Comparison of ENCODE assay signal across 10 cellular contexts in genomic region chr7:117808273-117808868, GRCh38.
A peak's percentile ranks its signal among the peaks of the same experiment; 100 is the strongest.
DNase-seq lines count a peak whose midpoint lies in the region; ATAC-seq and TF ChIP-seq lines count a peak whose summit lies in the region.
"Had no signal": no experiment of that assay in that cellular context is flagged by ENCODE, and none has a peak within 500 bp of the region (broad histone marks: within the 10 kb centered on the region; RNA-seq: fewer than 3 reads in every experiment).

No MANE protein-coding gene starts in this region.

- H2AK5ac ChIP-seq in H9 (ENCODE audit: insufficient read length, low read length) = no peak overlapping the region

- H3K4me1 Mint-ChIP-seq in H9 = peaks cover 47 to 48% of the 10 kb centered on the region in 2 experiments
- H3K4me1 Mint-ChIP-seq in activated T-cell treated with anti-CD3 and anti-CD28 coated beads, Interleukin-2, amount 50 U/mL, for 4 hours (ENCODE audit: low read depth) = no peaks in the 10 kb centered on the region
- H3K4me1 Mint-ChIP-seq: CD8-positive, alpha-beta memory T cell had no signal

- H3K27ac Mint-ChIP-seq in H9 = peak overlapping the region; percentile 82 to 94 (median 93)
- H3K27ac Mint-ChIP-seq: CD8-positive, alpha-beta memory T cell had no signal

- no peak overlapping the region for H3K23ac ChIP-seq in H9 (ENCODE audit: insufficient read length, low read depth, low read length)

- H3K4me3 Mint-ChIP-seq in H9 = no peak overlapping the region; a peak in 1 of 5 replicates
- no peak overlapping the region for H3K4me3 Mint-ChIP-seq in activated T-cell treated with anti-CD3 and anti-CD28 coated beads, Interleukin-2, amount 50 U/mL, for 4 hours
- H3K4me3 Mint-ChIP-seq: CD8-positive, alpha-beta memory T cell had no signal

- no peaks in the 10 kb centered on the region for H3K27me3 Mint-ChIP-seq in H9 (ENCODE audit: low read depth)
- H3K27me3 Mint-ChIP-seq in activated T-cell treated with anti-CD3 and anti-CD28 coated beads, Interleukin-2, amount 50 U/mL, for 4 hours (ENCODE audit: low read depth) = no peaks in the 10 kb centered on the region

- no peak overlapping the region for H2BK120ac ChIP-seq in H9 (ENCODE audit: low read depth, low read length, poor library complexity, severe bottlenecking)

- peak overlapping the region; percentile 35 for H3K27ac ChIP-seq in H9 (ENCODE audit: insufficient read length, low read depth, low read length)

- H3K9ac ChIP-seq in H9 (ENCODE audit: extremely low read depth, insufficient read length, low read length) = no peak overlapping the region

- peaks cover 15% of the 10 kb centered on the region; the same call in 1 of the 2 replicates for H3K4me1 ChIP-seq in H9 (ENCODE audit: insufficient read depth, low read length)

- no peak overlapping the region for H3K56ac ChIP-seq in H9 (ENCODE audit: insufficient read length, low read depth, low read length)

- no peak overlapping the region for H3K4ac ChIP-seq in H9 (ENCODE audit: low read depth, low read length)

- no peaks in the 10 kb centered on the region for H3K23me2 ChIP-seq in H9 (ENCODE audit: insufficient read length, low read depth, low read length, poor library complexity, severe bottlenecking)

- no peak for DNase-seq in H9
- DNase-seq in NCI-H748 treated with DMSO at 0.1 percent for 48 hours (lab: John Stamatoyannopoulos, UW) = peak; percentile 33
- peak; percentile 81 for DNase-seq in fibroblast of peridontal ligament (ENCODE audit: extremely low read depth)
- DNase-seq in omental fat pad (ENCODE audit: low spot score) = no peak
- DNase-seq in activated T-cell treated with anti-CD3 and anti-CD28 coated beads, Interleukin-2, amount 50 U/mL, for 4 hours = no peak
- no peak for DNase-seq in ecto neural progenitor cell (ENCODE audit: low spot score)
- no peak for DNase-seq in NCI-H774 (lab: John Stamatoyannopoulos, UW)
- no peak for DNase-seq in OCI-M1 (lab: John Stamatoyannopoulos, UW)
- DNase-seq: CD8-positive, alpha-beta memory T cell; central memory CD4-positive, alpha-beta T cell had no signal

- H4K5ac ChIP-seq in H9 (ENCODE audit: insufficient read length, low read depth, low read length) = no peak overlapping the region

- no peak overlapping the region for H2BK20ac ChIP-seq in H9 (ENCODE audit: low read depth, low read length, poor library complexity, severe bottlenecking)

- no peak overlapping the region for H2BK12ac ChIP-seq in H9 (ENCODE audit: insufficient read length, low read depth, low read length)

- no peaks in the 10 kb centered on the region; the same call in 1 of the 2 replicates for H3K79me2 ChIP-seq in H9 (ENCODE audit: insufficient read depth, low read length)

- no peak overlapping the region for H3T11ph ChIP-seq in H9 (ENCODE audit: low read length)

- no peak for TF ChIP-seq CTCF in H9 (conservative IDR thresholded peaks at IDR 0.05)
- no peak for TF ChIP-seq CTCF in omental fat pad (IDR thresholded peaks at IDR 0.05)

- no CpG with 5 or more reads among the region's 8 CpGs for WGBS in H9 (ENCODE audit: extremely low coverage, insufficient read length, low lambda C conversion rate)

- H3K9me3 ChIP-seq in H9 (ENCODE audit: control insufficient read depth, low read depth, low read length) = no peaks in the 10 kb centered on the region

- peak; percentile 59 for ATAC-seq in omental fat pad (ENCODE audit: low FRiP score)
- ATAC-seq in activated T-cell treated with anti-CD3 and anti-CD28 coated beads, Interleukin-2, amount 50 U/mL, for 4 hours = no peak

- H2BK15ac ChIP-seq in H9 (ENCODE audit: low read depth, low read length) = no peak overlapping the region

- no peaks in the 10 kb centered on the region for H3K27me3 ChIP-seq in H9 (ENCODE audit: insufficient read depth, low read length)

- H4K20me1 ChIP-seq in H9 (ENCODE audit: control insufficient read depth, insufficient read depth, insufficient read length) = no peaks in the 10 kb centered on the region

- H3K79me1 ChIP-seq in H9 (ENCODE audit: insufficient read depth, low read depth, low read length, poor library complexity, severe bottlenecking) = no peaks in the 10 kb centered on the region

- H3K36me3 Mint-ChIP-seq in H9 (ENCODE audit: insufficient read depth in 1 of 3, low read depth in 3 of 3) = peaks cover 0 to 2% (median 0%) of the 10 kb centered on the region in 3 experiments; a peak in 2 of 7 replicates
- no peaks in the 10 kb centered on the region for H3K36me3 Mint-ChIP-seq in activated T-cell treated with anti-CD3 and anti-CD28 coated beads, Interleukin-2, amount 50 U/mL, for 4 hours (ENCODE audit: insufficient read depth)
- H3K36me3 Mint-ChIP-seq: CD8-positive, alpha-beta memory T cell had no signal

- H3K14ac ChIP-seq in H9 (ENCODE audit: insufficient read depth, low read length) = no peak overlapping the region

- no peak overlapping the region for H4K91ac ChIP-seq in H9 (ENCODE audit: insufficient read length, low read depth, low read length)

- H3K4me2 ChIP-seq in H9 (ENCODE audit: insufficient read depth, insufficient read length, low read length) = no peak overlapping the region

- H3K18ac ChIP-seq in H9 (ENCODE audit: insufficient read length, low read depth, low read length) = no peak overlapping the region

- H2BK5ac ChIP-seq in H9 (ENCODE audit: insufficient read length, low read length) = no peak overlapping the region

- H3K9me3 Mint-ChIP-seq in H9 = no peaks in the 10 kb centered on the region
- H3K9me3 Mint-ChIP-seq in activated T-cell treated with anti-CD3 and anti-CD28 coated beads, Interleukin-2, amount 50 U/mL, for 4 hours = no peaks in the 10 kb centered on the region

- no peak overlapping the region for H2AFZ ChIP-seq in H9 (ENCODE audit: low read length)

- H4K8ac ChIP-seq in H9 (replicated peaks; ENCODE audit: insufficient read length, low read depth, low read length) = no peak overlapping the region

Comparison
In these comparisons a context has a peak if more than half of its experiments do, and no peak if none do; other contexts are left out.
1. DNase-seq: peak in NCI-H748 treated with DMSO at 0.1 percent for 48 hours (single experiment) and fibroblast of peridontal ligament (single experiment); none in H9 (single experiment), omental fat pad (single experiment), activated T-cell treated with anti-CD3 and anti-CD28 coated beads, Interleukin-2, amount 50 U/mL, for 4 hours (single experiment), ecto neural progenitor cell (single experiment), NCI-H774 (single experiment) and OCI-M1 (single experiment).